9 cellular contexts compared by ENCODE assay signal in genomic region chr3:148955544-148956346, GRCh38. TPM values are rescaled to one million over a fixed set of nuclear protein-coding genes. Genes with fewer than 3 reads are reported as not detected.
DNase-seq lines count a peak whose midpoint lies in the region; ATAC-seq and TF ChIP-seq lines count a peak whose summit lies in the region.
"Had no signal": no experiment of that assay in that cellular context is flagged by ENCODE, and none has a peak within 500 bp of the region (broad histone marks: within the 10 kb centered on the region; RNA-seq: fewer than 3 reads in every experiment).

No MANE protein-coding gene starts in this region.

- no peak for TF ChIP-seq POLR2A in body of pancreas (IDR thresholded peaks at IDR 0.05)

- H3K36me3 ChIP-seq in Caco-2 (ENCODE audit: control insufficient read depth, insufficient read depth, low read length): no peaks in the 10 kb centered on the region
- no peaks in the 10 kb centered on the region for H3K36me3 ChIP-seq in body of pancreas (replicated peaks in 1 of 2; ENCODE audit: insufficient read depth in 1 of 2, low read depth in 2 of 2)
- H3K36me3 ChIP-seq in smooth muscle cell (ENCODE audit: low read depth): no peaks in the 10 kb centered on the region

- CTCF ChIA-PET in Caco-2 (lab: Charles Lee) (interaction anchor here (0.5 to 1.4 kb wide), 34 partner anchors 9 to 1228 kb away, joined by 3 to 16 read pairs (median 5); partner anchors contain the start of gene TM4SF18), HEK293T (lab: Yijun Ruan, JAX) (interaction anchor here (0.6 to 1.7 kb wide), 11 partner anchors 9 to 322 kb away, joined by 3 to 11 read pairs (median 4); no protein-coding TSS in a partner anchor)

- H3K79me2 ChIP-seq in smooth muscle cell (ENCODE audit: low read depth): no peaks in the 10 kb centered on the region

- no peak overlapping the region for H3K4me3 Mint-ChIP-seq in Caco-2 (ENCODE audit: unreplicated experiment)
- H3K4me3 Mint-ChIP-seq: T-helper 1 cell treated with Interleukin-12 subunit alpha and Interleukin-12 subunit beta and Interleukin-4 antibody, amounts not matched to agents 30 μg/mL and 1 μg/mL, for 36 hours had no signal

- WGBS in body of pancreas, 2 donors: 51 to 52% methylated on average over 12 of the region's 12 CpGs
- 48% methylated on average over 12 of the region's 12 CpGs for WGBS in smooth muscle cell (ENCODE audit: low lambda C conversion rate)

- H4K20me1 ChIP-seq in smooth muscle cell (ENCODE audit: low read depth): no peaks in the 10 kb centered on the region

- peak; percentile 29 to 77 for TF ChIP-seq CTCF in Caco-2 (IDR thresholded peaks at IDR 0.05; ENCODE audit: insufficient read depth in 1 of 2, low read depth in 1 of 2, low read length in 1 of 2, severe bottlenecking in 1 of 2, unreplicated experiment in 1 of 2)
- peak in 6 of 7 experiments; percentile 42 to 78 (median 62) for TF ChIP-seq CTCF in body of pancreas (IDR thresholded peaks at IDR 0.05)
- peak; percentile 46 for TF ChIP-seq CTCF in smooth muscle cell (IDR thresholded peaks at IDR 0.05; ENCODE audit: borderline replicate concordance, insufficient read depth, poor library complexity, severe bottlenecking)

- peak; percentile 41 to 59 for DNase-seq in Caco-2
- DNase-seq in HEK293T (ENCODE audit: extremely low spot score): peak; percentile 62
- peak; percentile 43 for DNase-seq in NCI-H748 (lab: John Stamatoyannopoulos, UW; ENCODE audit: unreplicated experiment)
- DNase-seq in body of pancreas: peak; percentile 60 to 81 (median 70)
- peak; percentile 70 for DNase-seq in inferior parietal cortex (ENCODE audit: extremely low spot score)
- no peak for DNase-seq in smooth muscle cell (lab: John Stamatoyannopoulos, UW; ENCODE audit: unreplicated experiment)
- no peak for DNase-seq in activated gamma-delta T cell (lab: John Stamatoyannopoulos, UW)

- no TSS peak for BruUV-seq in Caco-2 (replicated peaks; lab: Mats Ljungman, UMichigan)

- no peak overlapping the region for H3K27ac Mint-ChIP-seq in Caco-2 (ENCODE audit: unreplicated experiment)
- H3K27ac Mint-ChIP-seq: T-helper 1 cell treated with Interleukin-12 subunit alpha and Interleukin-12 subunit beta and Interleukin-4 antibody, amounts not matched to agents 30 μg/mL and 1 μg/mL, for 36 hours had no signal

- H3K4me3 ChIP-seq in Caco-2 (ENCODE audit: low read depth, low read length) (no peak overlapping the region), body of pancreas (no peak overlapping the region), smooth muscle cell (no peak overlapping the region)

- no peaks in the 10 kb centered on the region for H3K36me3 Mint-ChIP-seq in Caco-2 (ENCODE audit: insufficient read depth, unreplicated experiment)

- H3K27ac ChIP-seq in body of pancreas (peak overlapping the region in 1 of 4 donors; percentile 2), smooth muscle cell (ENCODE audit: low read depth) (peak overlapping the region; percentile 65)

- H3K4me1 Mint-ChIP-seq in Caco-2 (ENCODE audit: low read depth, unreplicated experiment): no peaks in the 10 kb centered on the region

- no peaks in the 10 kb centered on the region; the same call in 1 of the 2 replicates for H3K27me3 ChIP-seq in Caco-2 (replicated peaks; ENCODE audit: control insufficient read depth, insufficient read depth, low read length)
- H3K27me3 ChIP-seq in body of pancreas: no peaks in the 10 kb centered on the region
- H3K27me3 ChIP-seq in smooth muscle cell (ENCODE audit: low read depth): no peaks in the 10 kb centered on the region

- peak overlapping the region; percentile 58 for H3K4me2 ChIP-seq in smooth muscle cell

- POLR2A ChIA-PET in Caco-2 (lab: Charles Lee): interaction anchor here (0.6 kb wide), 1 partner anchor 174 kb away, joined by 3 read pairs; no protein-coding TSS in a partner anchor
- POLR2A ChIA-PET in HEK293T (lab: Yijun Ruan, JAX): interaction anchor here (1.2 kb wide), 1 partner anchor 34 kb away, joined by 4 read pairs; no protein-coding TSS in a partner anchor

- H3K9me3 Mint-ChIP-seq in Caco-2 (ENCODE audit: unreplicated experiment): no peaks in the 10 kb centered on the region
- H3K9me3 Mint-ChIP-seq: T-helper 1 cell treated with Interleukin-12 subunit alpha and Interleukin-12 subunit beta and Interleukin-4 antibody, amounts not matched to agents 30 μg/mL and 1 μg/mL, for 36 hours had no signal

- H3K9ac ChIP-seq in smooth muscle cell (ENCODE audit: low read depth): no peak overlapping the region

- ATAC-seq in body of pancreas (peak; percentile 77), GM21737 (IDR thresholded peaks at IDR 0.05; ENCODE audit: unreplicated experiment) (no peak)

- H2AFZ ChIP-seq in smooth muscle cell (ENCODE audit: low read depth): peak overlapping the region; percentile 62

- intact Hi-C loops in Caco-2 (cut with micrococcal nuclease; ENCODE audit: unreplicated experiment): loop anchor here (1.0 to 10.0 kb wide), 7 partner anchors 36 to 529 kb away; partner anchors contain the start of gene GYG1
- intact Hi-C loops in body of pancreas (cut with DNase I): no loop called here

- peaks cover 4% of the 10 kb centered on the region; the same call in 1 of the 2 replicates for H3K4me1 ChIP-seq in Caco-2
- no peaks in the 10 kb centered on the region for H3K4me1 ChIP-seq in body of pancreas
- H3K4me1 ChIP-seq in smooth muscle cell (ENCODE audit: low read depth): peaks cover 4% of the 10 kb centered on the region

- no peaks in the 10 kb centered on the region for H3K9me3 ChIP-seq in Caco-2
- no peaks in the 10 kb centered on the region for H3K9me3 ChIP-seq in body of pancreas
- H3K9me3 ChIP-seq in smooth muscle cell (replicated peaks; ENCODE audit: low read depth): no peaks in the 10 kb centered on the region

- H3K27me3 Mint-ChIP-seq in Caco-2 (ENCODE audit: insufficient read depth, unreplicated experiment): peaks cover 4% of the 10 kb centered on the region

- peaks cover 3% of the 10 kb centered on the region for H3F3A ChIP-seq in smooth muscle cell (ENCODE audit: low read depth)

TF ChIP-seq in HEK293T, 16 proteins besides CTCF, POLR2A, EP300 and RAD21:
- TF ChIP-seq ZNF384 (IDR thresholded peaks at IDR 0.05): peak; percentile 99
- no peak for TF ChIP-seq ELF4 (IDR thresholded peaks at IDR 0.05)

RNA-seq across cellular contexts. Expression of gene GYG1, which starts 35.6 kb away (rescaled TPM):
- total RNA-seq in Caco-2 (2022) (28.0 and 29.2 TPM in 2 replicates), body of pancreas (10 to 100 TPM in 1 of 2 donors, 1 to 10 TPM in 1; 8.9 to 16.3 TPM), smooth muscle cell (23.4 and 29.8 TPM in 2 replicates)
- 13.6 and 15.8 TPM in 2 replicates for polyA plus RNA-seq in smooth muscle cell

Comparison
In these comparisons a context has a peak if more than half of its experiments do, and no peak if none do; other contexts are left out.
1. DNase-seq: peak in Caco-2 (2 of 2), HEK293T (single experiment), NCI-H748 (single experiment), body of pancreas (4 of 4) and inferior parietal cortex (single experiment); none in smooth muscle cell (single experiment) and activated gamma-delta T cell (single experiment).
2. Peak in every context shown above with its lines, with median percentiles within 50 percentile points of each other: CTCF ChIP-seq.